In genomic region chr3:169340055-169340454, GRCh38 we compare ENCODE assay signal across 33 cellular contexts.
"Had no signal": no experiment of that assay in that cellular context is flagged by ENCODE, and none has a peak within 500 bp of the region (broad histone marks: within the 10 kb centered on the region; RNA-seq: fewer than 3 reads in every experiment).

No MANE protein-coding gene starts in this region.

- H3K4me1 ChIP-seq: adrenal gland, breast epithelium had no signal

- H3K9me3 ChIP-seq: adrenal gland, body of pancreas, breast epithelium had no signal

- H3K4me3 ChIP-seq: adrenal gland, body of pancreas, breast epithelium had no signal

- ATAC-seq: activated CD4-positive, alpha-beta T cell treated with anti-CD3 and anti-CD28 coated beads for 36 hours; activated CD8-positive, alpha-beta T cell treated with anti-CD3 and anti-CD28 coated beads for 36 hours; activated naive CD4-positive, alpha-beta T cell treated with anti-CD3 and anti-CD28 coated beads, Interleukin-2, amount 50 U/mL, for 72 hours; activated T-cell treated with anti-CD3 and anti-CD28 coated beads, Interleukin-2, amount 50 U/mL, for 4 hours; activated T-cell treated with anti-CD3 and anti-CD28 coated beads, Interleukin-2, amount 50 U/mL, for 72 hours; activated T-helper 17 cell treated with anti-CD3 and anti-CD28 coated beads, Interleukin-2, amount 50 U/mL, for 72 hours; body of pancreas; T-cell; T-helper 17 cell had no signal

- H3K27me3 ChIP-seq: adrenal gland, body of pancreas, brain microvascular endothelial cell, breast epithelium had no signal

- H3K9me3 Mint-ChIP-seq: activated B cell treated with CpG ODN at 0.5 μM for 24 hours; activated CD4-positive, alpha-beta memory T cell treated with anti-CD3 and anti-CD28 coated beads for 36 hours; activated CD4-positive, alpha-beta T cell treated with anti-CD3 and anti-CD28 coated beads, Interleukin-2, amount 10 ng/mL, durations not matched to agents 7 days and 5 days; activated CD8-positive, alpha-beta T cell treated with anti-CD3 and anti-CD28 coated beads for 36 hours; activated naive CD4-positive, alpha-beta T cell treated with anti-CD3 and anti-CD28 coated beads for 36 hours; activated naive CD4-positive, alpha-beta T cell treated with anti-CD3 and anti-CD28 coated beads, Interleukin-2, amount 50 U/mL, for 72 hours; activated naive CD8-positive, alpha-beta T cell treated with anti-CD3 and anti-CD28 coated beads for 36 hours; activated T-cell treated with anti-CD3 and anti-CD28 coated beads, Interleukin-2, amount 50 U/mL, for 4 hours; activated T-cell treated with anti-CD3 and anti-CD28 coated beads, Interleukin-2, amount 50 U/mL, for 72 hours; activated T-helper 1 cell treated with anti-CD3 and anti-CD28 coated beads, Interleukin-12 subunit alpha, Interleukin-12 subunit beta, Interleukin-2, Interleukin-4 antibody, amounts not matched to agents 30 ng/mL and 10 ng/mL and 1 ng/mL, durations not matched to agents 14 hours and 24 hours and 36 hours; activated T-helper 17 cell treated with anti-CD3 and anti-CD28 coated beads, Interleukin-2, amount 50 U/mL, for 72 hours; T-cell had no signal

- H3K27ac ChIP-seq: adrenal gland, body of pancreas, brain microvascular endothelial cell, breast epithelium, VCaP had no signal

- FAIRE-seq: astrocyte, TTC549 had no signal

- H3K4me3 Mint-ChIP-seq: activated B cell treated with CpG ODN at 0.5 μM for 24 hours; activated CD4-positive, alpha-beta memory T cell treated with anti-CD3 and anti-CD28 coated beads for 36 hours; activated CD4-positive, alpha-beta T cell treated with anti-CD3 and anti-CD28 coated beads for 36 hours; activated CD4-positive, alpha-beta T cell treated with anti-CD3 and anti-CD28 coated beads, Interleukin-2, amount 10 ng/mL, durations not matched to agents 7 days and 5 days; activated CD8-positive, alpha-beta T cell treated with anti-CD3 and anti-CD28 coated beads for 36 hours; activated naive CD4-positive, alpha-beta T cell treated with anti-CD3 and anti-CD28 coated beads for 36 hours; activated naive CD8-positive, alpha-beta T cell treated with anti-CD3 and anti-CD28 coated beads for 36 hours; activated T-cell treated with anti-CD3 and anti-CD28 coated beads, Interleukin-2, amount 50 U/mL, for 4 hours; activated T-cell treated with anti-CD3 and anti-CD28 coated beads, Interleukin-2, amount 50 U/mL, for 72 hours; activated T-helper 1 cell treated with anti-CD3 and anti-CD28 coated beads, Interleukin-12 subunit alpha, Interleukin-12 subunit beta, Interleukin-2, Interleukin-4 antibody, amounts not matched to agents 30 ng/mL and 10 ng/mL and 1 ng/mL, durations not matched to agents 14 hours and 24 hours and 36 hours; activated T-helper 17 cell treated with anti-CD3 and anti-CD28 coated beads, Interleukin-2, amount 50 U/mL, for 72 hours; T-cell; T-helper 17 cell had no signal

- H3K36me3 ChIP-seq: adrenal gland, brain microvascular endothelial cell, breast epithelium had no signal

- H3K27ac Mint-ChIP-seq: activated B cell treated with CpG ODN at 0.5 μM for 24 hours; activated CD4-positive, alpha-beta memory T cell treated with anti-CD3 and anti-CD28 coated beads for 36 hours; activated CD4-positive, alpha-beta T cell treated with anti-CD3 and anti-CD28 coated beads for 36 hours; activated CD4-positive, alpha-beta T cell treated with anti-CD3 and anti-CD28 coated beads, Interleukin-2, amount 10 ng/mL, durations not matched to agents 7 days and 5 days; activated CD8-positive, alpha-beta T cell treated with anti-CD3 and anti-CD28 coated beads for 36 hours; activated naive CD4-positive, alpha-beta T cell treated with anti-CD3 and anti-CD28 coated beads for 36 hours; activated naive CD4-positive, alpha-beta T cell treated with anti-CD3 and anti-CD28 coated beads, Interleukin-2, amount 50 U/mL, for 72 hours; activated naive CD8-positive, alpha-beta T cell treated with anti-CD3 and anti-CD28 coated beads for 36 hours; activated T-cell treated with anti-CD3 and anti-CD28 coated beads, Interleukin-2, amount 50 U/mL, for 72 hours; activated T-helper 1 cell treated with anti-CD3 and anti-CD28 coated beads, Interleukin-12 subunit alpha, Interleukin-12 subunit beta, Interleukin-2, Interleukin-4 antibody, amounts not matched to agents 30 ng/mL and 10 ng/mL and 1 ng/mL, durations not matched to agents 14 hours and 24 hours and 36 hours; activated T-helper 17 cell treated with anti-CD3 and anti-CD28 coated beads, Interleukin-2, amount 50 U/mL, for 72 hours; T-cell; T-helper 17 cell had no signal

- H3K27me3 Mint-ChIP-seq: activated B cell treated with CpG ODN at 0.5 μM for 24 hours; activated CD4-positive, alpha-beta memory T cell treated with anti-CD3 and anti-CD28 coated beads for 36 hours; activated CD4-positive, alpha-beta T cell treated with anti-CD3 and anti-CD28 coated beads, Interleukin-2, amount 10 ng/mL, durations not matched to agents 7 days and 5 days; activated T-helper 17 cell treated with anti-CD3 and anti-CD28 coated beads, Interleukin-2, amount 50 U/mL, for 72 hours had no signal

- DNase-seq: activated B cell treated with CpG ODN at 0.5 μM for 24 hours; activated CD4-positive, alpha-beta memory T cell treated with anti-CD3 and anti-CD28 coated beads for 36 hours; activated CD4-positive, alpha-beta T cell treated with anti-CD3 and anti-CD28 coated beads for 36 hours; activated CD4-positive, alpha-beta T cell treated with anti-CD3 and anti-CD28 coated beads for 48 hours; activated CD4-positive, alpha-beta T cell treated with anti-CD3 and anti-CD28 coated beads, Interleukin-2, amount 10 ng/mL, durations not matched to agents 7 days and 5 days; activated CD4-positive, CD25-positive, alpha-beta regulatory T cell treated with anti-CD3 and anti-CD28 coated beads, Interleukin-2, amount 50 U/mL, for 72 hours; activated CD8-positive, alpha-beta memory T cell treated with anti-CD3 and anti-CD28 coated beads, Interleukin-2, amount 50 U/mL, for 4 hours; activated CD8-positive, alpha-beta T cell treated with anti-CD3 and anti-CD28 coated beads for 36 hours; activated effector memory CD4-positive, alpha-beta T cell treated with anti-CD3 and anti-CD28 coated beads, Interleukin-2, amount 50 U/mL, for 16 hours; activated gamma-delta T cell treated with Interleukin-2 at 50 U/mL for 16 hours; activated naive CD4-positive, alpha-beta T cell; activated naive CD4-positive, alpha-beta T cell treated with anti-CD3 and anti-CD28 coated beads for 36 hours; activated naive CD4-positive, alpha-beta T cell treated with anti-CD3 and anti-CD28 coated beads, Interleukin-2, amount 50 U/mL, for 16 hours; activated naive CD8-positive, alpha-beta T cell treated with anti-CD3 and anti-CD28 coated beads for 36 hours; activated T-cell treated with anti-CD3 and anti-CD28 coated beads for 4 hours; activated T-cell treated with anti-CD3 and anti-CD28 coated beads, Interleukin-2, amount 50 U/mL, for 1 hour; activated T-cell treated with anti-CD3 and anti-CD28 coated beads, Interleukin-2, amount 50 U/mL, for 4 hours; activated T-cell treated with anti-CD3 and anti-CD28 coated beads, Interleukin-2, amount 50 U/mL, for 72 hours; adrenal gland; amniotic stem cell; aorta; body of pancreas; brain microvascular endothelial cell; central memory CD4-positive, alpha-beta T cell; T-cell; T-helper 17 cell had no signal

- H3K4me1 Mint-ChIP-seq: activated B cell treated with CpG ODN at 0.5 μM for 24 hours; activated CD4-positive, alpha-beta T cell treated with anti-CD3 and anti-CD28 coated beads for 36 hours; activated CD4-positive, alpha-beta T cell treated with anti-CD3 and anti-CD28 coated beads, Interleukin-2, amount 10 ng/mL, durations not matched to agents 7 days and 5 days; activated naive CD8-positive, alpha-beta T cell treated with anti-CD3 and anti-CD28 coated beads for 36 hours; activated T-helper 17 cell treated with anti-CD3 and anti-CD28 coated beads, Interleukin-2, amount 50 U/mL, for 72 hours; T-cell; T-helper 17 cell had no signal

- H3K36me3 Mint-ChIP-seq: activated CD4-positive, alpha-beta memory T cell treated with anti-CD3 and anti-CD28 coated beads for 36 hours; activated naive CD4-positive, alpha-beta T cell treated with anti-CD3 and anti-CD28 coated beads, Interleukin-2, amount 50 U/mL, for 72 hours; activated naive CD8-positive, alpha-beta T cell treated with anti-CD3 and anti-CD28 coated beads for 36 hours; T-cell had no signal
